ENCODE assay signal across 11 cellular contexts in the genomic region with DNA sequence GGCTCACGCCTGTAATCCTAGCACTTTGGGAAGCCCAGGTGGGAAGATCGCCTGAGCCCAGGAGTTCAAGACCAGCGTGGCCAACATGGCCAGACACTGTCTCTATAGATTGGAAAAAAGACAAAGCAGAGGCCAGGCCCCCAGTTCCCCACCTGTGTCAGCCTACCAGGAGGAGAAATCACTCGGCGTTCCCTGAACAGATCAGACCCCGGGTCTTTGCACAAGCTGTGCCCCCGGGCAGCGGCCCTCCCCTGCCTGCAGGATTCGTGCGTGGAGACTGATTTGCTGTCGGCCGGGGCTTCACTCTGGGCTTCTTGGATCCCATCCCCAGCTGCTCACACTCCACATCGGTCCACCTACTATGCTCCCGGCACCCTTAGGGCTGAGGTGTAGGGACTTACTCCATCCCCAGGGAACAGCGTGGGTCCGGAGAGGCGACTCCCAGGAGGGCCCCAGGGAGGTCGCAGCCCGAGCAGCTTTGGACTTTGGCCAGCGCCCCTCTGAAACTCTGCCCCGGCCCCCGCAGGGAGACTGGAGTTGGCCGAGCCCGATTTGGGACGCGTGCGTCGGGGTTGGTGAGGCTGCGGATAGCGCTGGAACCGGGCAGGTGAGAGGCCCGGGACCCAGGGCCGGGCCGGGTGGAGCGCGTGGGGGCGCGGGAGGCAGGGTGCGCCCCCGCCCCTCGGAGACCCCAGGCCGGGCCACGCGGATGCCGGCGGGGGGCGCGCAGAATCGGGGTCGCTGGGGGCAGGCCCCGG. TPM values are rescaled to one million over a fixed set of nuclear protein-coding genes. Genes with fewer than 3 reads are reported as not detected.
DNase-seq lines count a peak whose midpoint lies in the region; ATAC-seq and TF ChIP-seq lines count a peak whose summit lies in the region.
"Had no signal": no experiment of that assay in that cellular context is flagged by ENCODE, and none has a peak within 500 bp of the region (broad histone marks: within the 10 kb centered on the region; RNA-seq: fewer than 3 reads in every experiment).

No MANE protein-coding gene starts in this region.

- POLR2A ChIA-PET in CD8-positive, alpha-beta memory T cell (lab: Charles Lee), result no interaction called here
- POLR2A ChIA-PET in activated B cell treated with CpG ODN at 0.5 μM for 24 hours (lab: Charles Lee), result interaction anchor here (1.4 kb wide), 1 partner anchor 10 kb away, joined by 3 read pairs; a partner anchor contains a TSS

- TF ChIP-seq CTCF in activated B cell treated with CpG ODN at 0.5 μM for 24 hours (IDR thresholded peaks at IDR 0.05), result no peak

- H3K4me3 ChIP-seq in CD8-positive, alpha-beta memory T cell (ENCODE audit: low read length), result no peak overlapping the region
- peak overlapping the region; percentile 16 for H3K4me3 ChIP-seq in mesodermal cell (ENCODE audit: extremely low read depth, insufficient read depth, low read length, poor library complexity, severe bottlenecking)
- H3K4me3 ChIP-seq: lower lobe of right lung, thyroid gland had no signal

- no peaks in the 10 kb centered on the region for H3K36me3 ChIP-seq in CD8-positive, alpha-beta memory T cell (ENCODE audit: insufficient read depth, low read length)
- H3K36me3 ChIP-seq in mesodermal cell (ENCODE audit: control insufficient read depth, insufficient read depth, low read length), result no peaks in the 10 kb centered on the region
- H3K36me3 ChIP-seq: lower lobe of right lung, thyroid gland had no signal

- no peaks in the 10 kb centered on the region for H3K9me3 ChIP-seq in CD8-positive, alpha-beta memory T cell (ENCODE audit: low read length)
- H3K9me3 ChIP-seq in mesodermal cell (ENCODE audit: control insufficient read depth, low read length), result no peaks in the 10 kb centered on the region
- H3K9me3 ChIP-seq: lower lobe of right lung, thyroid gland had no signal

- H3K27ac Mint-ChIP-seq in CD8-positive, alpha-beta memory T cell, result peak overlapping the region in 1 of 8 donors; percentile 9
- no peak overlapping the region for H3K27ac Mint-ChIP-seq in activated B cell treated with CpG ODN at 0.5 μM for 24 hours
- H3K27ac Mint-ChIP-seq: T-helper 1 cell treated with Interleukin-12 subunit alpha and Interleukin-12 subunit beta and Interleukin-4 antibody, amounts not matched to agents 30 μg/mL and 1 μg/mL, for 36 hours had no signal

- 29 to 31% methylated on average over 30 to 45 of the region's 51 CpGs for WGBS in mesodermal cell (ENCODE audit: insufficient coverage in 2 of 2), 2 experiments

- H3K27ac ChIP-seq in CD8-positive, alpha-beta memory T cell (ENCODE audit: low read depth, low read length), result no peak overlapping the region
- H3K27ac ChIP-seq in mesodermal cell (ENCODE audit: low read depth, low read length, severe bottlenecking), result no peak overlapping the region
- H3K27ac ChIP-seq: epithelial cell of prostate, lower lobe of right lung, thyroid gland had no signal

- peaks cover 0 to 2% (median 0%) of the 10 kb centered on the region in 3 donors for H3K36me3 Mint-ChIP-seq in CD8-positive, alpha-beta memory T cell
- peaks cover 2% of the 10 kb centered on the region for H3K36me3 Mint-ChIP-seq in activated B cell treated with CpG ODN at 0.5 μM for 24 hours (ENCODE audit: low read depth)

- peaks cover 4 to 14% (median 7%) of the 10 kb centered on the region in 3 donors for H3K4me1 Mint-ChIP-seq in CD8-positive, alpha-beta memory T cell
- peaks cover 10% of the 10 kb centered on the region for H3K4me1 Mint-ChIP-seq in activated B cell treated with CpG ODN at 0.5 μM for 24 hours

- H3K4me1 ChIP-seq in CD8-positive, alpha-beta memory T cell (ENCODE audit: insufficient read depth, low read length), result peaks cover 4% of the 10 kb centered on the region
- peaks cover 7% of the 10 kb centered on the region for H3K4me1 ChIP-seq in mesodermal cell (ENCODE audit: control insufficient read depth, insufficient read depth, low read length, poor library complexity, severe bottlenecking)
- H3K4me1 ChIP-seq: lower lobe of right lung, thyroid gland had no signal

- peaks cover 23% of the 10 kb centered on the region for H3K27me3 ChIP-seq in CD8-positive, alpha-beta memory T cell (ENCODE audit: insufficient read depth, low read length, poor library complexity, severe bottlenecking)
- H3K27me3 ChIP-seq: thyroid gland had no signal

- intact Hi-C loops in activated B cell treated with CpG ODN at 0.5 μM for 24 hours (cut with micrococcal nuclease), result no loop called here

- DNase-seq in CD8-positive, alpha-beta memory T cell, result no peak
- no peak for DNase-seq in activated B cell treated with CpG ODN at 0.5 μM for 24 hours
- DNase-seq in stimulated activated CD4-positive, alpha-beta T cell treated with anti-CD3 and anti-CD28 coated beads, Interleukin-4, amount 100 ng/mL, for 4 hours, result no peak
- DNase-seq in NCI-H2196 (lab: John Stamatoyannopoulos, UW; ENCODE audit: unreplicated experiment), result no peak
- DNase-seq: lower lobe of right lung, NCI-H526, thyroid gland had no signal

- CTCF ChIA-PET in CD8-positive, alpha-beta memory T cell (lab: Charles Lee), result no interaction called here
- CTCF ChIA-PET in activated B cell treated with CpG ODN at 0.5 μM for 24 hours (lab: Charles Lee), result no interaction called here

- peaks cover 13 to 20% of the 10 kb centered on the region in 2 donors for H3K27me3 Mint-ChIP-seq in CD8-positive, alpha-beta memory T cell
- peaks cover 32% of the 10 kb centered on the region for H3K27me3 Mint-ChIP-seq in activated B cell treated with CpG ODN at 0.5 μM for 24 hours

- H3K9me3 Mint-ChIP-seq in CD8-positive, alpha-beta memory T cell, result peaks cover 0 to 2% (median 0%) of the 10 kb centered on the region in 5 donors
- H3K9me3 Mint-ChIP-seq in activated B cell treated with CpG ODN at 0.5 μM for 24 hours, result no peaks in the 10 kb centered on the region
- H3K9me3 Mint-ChIP-seq: T-helper 1 cell treated with Interleukin-12 subunit alpha and Interleukin-12 subunit beta and Interleukin-4 antibody, amounts not matched to agents 30 μg/mL and 1 μg/mL, for 36 hours had no signal

- H3K4me3 Mint-ChIP-seq in CD8-positive, alpha-beta memory T cell, result peak overlapping the region in 6 of 7 donors; percentile 10 to 79 (median 46)
- H3K4me3 Mint-ChIP-seq in activated B cell treated with CpG ODN at 0.5 μM for 24 hours, result peak overlapping the region; percentile 19
- H3K4me3 Mint-ChIP-seq: T-helper 1 cell treated with Interleukin-12 subunit alpha and Interleukin-12 subunit beta and Interleukin-4 antibody, amounts not matched to agents 30 μg/mL and 1 μg/mL, for 36 hours had no signal

- no peak for ATAC-seq in activated B cell treated with CpG ODN at 0.5 μM for 24 hours (ENCODE audit: low read depth)
- ATAC-seq in HG02885 (IDR thresholded peaks at IDR 0.05; ENCODE audit: poor library complexity, unreplicated experiment), result no peak
- ATAC-seq: lower lobe of right lung had no signal

RNA-seq across cellular contexts. Expression of a gene that starts 0.5 kb away (rescaled TPM):
- not detected for total RNA-seq in CD8-positive, alpha-beta memory T cell
- polyA plus RNA-seq in CD8-positive, alpha-beta memory T cell, result not detected
- total RNA-seq in activated B cell treated with CpG ODN at 0.5 μM for 24 hours, result not detected in 2 replicates
- 21.0 TPM for polyA plus RNA-seq in mesodermal cell (2013, experiment 1 of 2)
- 13.1 TPM for polyA plus RNA-seq in mesodermal cell (2013, experiment 2 of 2)
- total RNA-seq: lower lobe of right lung, thyroid gland had no signal

RNA-seq across cellular contexts. Expression of a gene that starts 9.8 kb away (rescaled TPM):
- 100 to 1,000 TPM; 113 TPM for total RNA-seq in CD8-positive, alpha-beta memory T cell
- polyA plus RNA-seq in CD8-positive, alpha-beta memory T cell, result 100 TPM
- total RNA-seq in activated B cell treated with CpG ODN at 0.5 μM for 24 hours, result 47.9 and 52.0 TPM in 2 replicates
- polyA plus RNA-seq in mesodermal cell (2013, experiment 1 of 2), result 22.1 TPM
- polyA plus RNA-seq in mesodermal cell (2013, experiment 2 of 2), result 19.2 TPM

RNA-seq across cellular contexts. Expression of a gene that starts 16.0 kb away (rescaled TPM):
- 100 to 1,000 TPM; 253 to 258 TPM for total RNA-seq in CD8-positive, alpha-beta memory T cell
- polyA plus RNA-seq in CD8-positive, alpha-beta memory T cell, result 238 TPM
- total RNA-seq in activated B cell treated with CpG ODN at 0.5 μM for 24 hours, result 399 and 400 TPM in 2 replicates
- polyA plus RNA-seq in mesodermal cell (2013, experiment 1 of 2), result 231 TPM
- polyA plus RNA-seq in mesodermal cell (2013, experiment 2 of 2), result 221 TPM

RNA-seq across cellular contexts. Expression of a gene that starts 36.8 kb away (rescaled TPM):
- 10 to 100 TPM; 39.8 to 45.3 TPM for total RNA-seq in CD8-positive, alpha-beta memory T cell
- 14.6 TPM for polyA plus RNA-seq in CD8-positive, alpha-beta memory T cell
- 64.5 and 68.4 TPM in 2 replicates for total RNA-seq in activated B cell treated with CpG ODN at 0.5 μM for 24 hours
- 101 TPM for polyA plus RNA-seq in mesodermal cell (2013, experiment 1 of 2)
- polyA plus RNA-seq in mesodermal cell (2013, experiment 2 of 2), result 84.0 TPM

RNA-seq across cellular contexts. Expression of a gene that starts 43.6 kb away (rescaled TPM):
- 100 to 1,000 TPM; 179 to 180 TPM for total RNA-seq in CD8-positive, alpha-beta memory T cell
- 271 TPM for polyA plus RNA-seq in CD8-positive, alpha-beta memory T cell
- total RNA-seq in activated B cell treated with CpG ODN at 0.5 μM for 24 hours, result 172 and 185 TPM in 2 replicates
- 132 TPM for polyA plus RNA-seq in mesodermal cell (2013, experiment 1 of 2)
- 98.5 TPM for polyA plus RNA-seq in mesodermal cell (2013, experiment 2 of 2)
